ENCODE assay signal across 25 cellular contexts in the genomic region with DNA sequence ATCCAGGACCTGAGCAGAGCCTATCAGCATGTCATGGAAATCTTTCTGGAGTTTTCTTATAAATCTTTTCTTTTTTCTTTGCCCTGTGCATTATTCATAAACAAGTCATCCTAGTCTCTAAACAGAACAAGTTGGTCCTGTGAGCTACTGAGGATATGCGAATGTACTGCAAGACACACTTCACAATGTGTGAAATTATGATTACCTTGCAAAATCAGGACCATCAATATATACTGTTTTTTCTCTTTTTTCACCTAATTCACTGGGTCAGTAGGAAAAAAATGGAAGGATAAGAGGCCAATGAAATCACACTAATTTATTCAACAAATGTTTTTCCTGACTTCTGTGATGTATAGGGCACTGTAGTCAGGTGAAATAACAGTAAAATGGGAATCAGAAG. TPM values are rescaled to one million over a fixed set of nuclear protein-coding genes. Genes with fewer than 3 reads are reported as not detected.
"Had no signal": no experiment of that assay in that cellular context is flagged by ENCODE, and none has a peak within 500 bp of the region (broad histone marks: within the 10 kb centered on the region; RNA-seq: fewer than 3 reads in every experiment).

No MANE protein-coding gene starts in this region.

- DNase-seq: activated CD4-positive, alpha-beta T cell treated with anti-CD3 and anti-CD28 coated beads, Interleukin-2, amount 50 U/mL, for 1 hour; activated CD4-positive, CD25-positive, alpha-beta regulatory T cell; activated CD8-positive, alpha-beta memory T cell treated with anti-CD3 and anti-CD28 coated beads, Interleukin-2, amount 50 U/mL, for 4 hours; activated CD8-positive, alpha-beta T cell treated with anti-CD3 and anti-CD28 coated beads for 36 hours; activated gamma-delta T cell treated with Interleukin-2 at 50 U/mL for 16 hours; activated naive CD4-positive, alpha-beta T cell treated with anti-CD3 and anti-CD28 coated beads, Interleukin-2, amount 10 ng/mL, durations not matched to agents 7 days and 5 days; activated naive CD8-positive, alpha-beta T cell treated with anti-CD3 and anti-CD28 coated beads for 36 hours; activated T-cell treated with anti-CD3 and anti-CD28 coated beads, Interleukin-2, amount 50 U/mL, for 72 hours; cerebellar nuclear complex; NCI-H1092; NCI-H1417; NCI-H1694; NCI-H2029; NCI-H2107; NCI-H2171 treated with DMSO at 0.1 percent for 48 hours; NCI-H226; NCI-H526; NCI-H774; RPMI8226; T-cell; T-helper 2 cell; T1000 had no signal

- H3K27ac ChIP-seq: SK-N-MC had no signal

- H3K4me1 Mint-ChIP-seq: activated naive CD4-positive, alpha-beta T cell treated with anti-CD3 and anti-CD28 coated beads, Interleukin-2, amount 10 ng/mL, durations not matched to agents 7 days and 5 days; activated naive CD8-positive, alpha-beta T cell treated with anti-CD3 and anti-CD28 coated beads for 36 hours; T-cell had no signal

- H3K36me3 Mint-ChIP-seq: activated naive CD4-positive, alpha-beta T cell treated with anti-CD3 and anti-CD28 coated beads, Interleukin-2, amount 10 ng/mL, durations not matched to agents 7 days and 5 days; activated naive CD8-positive, alpha-beta T cell treated with anti-CD3 and anti-CD28 coated beads for 36 hours; T-cell had no signal

- H3K4me3 ChIP-seq: SK-N-MC had no signal

- H3K27me3 Mint-ChIP-seq: activated naive CD4-positive, alpha-beta T cell treated with anti-CD3 and anti-CD28 coated beads, Interleukin-2, amount 10 ng/mL, durations not matched to agents 7 days and 5 days; activated naive CD8-positive, alpha-beta T cell treated with anti-CD3 and anti-CD28 coated beads for 36 hours had no signal

- H3K9me3 Mint-ChIP-seq: activated naive CD4-positive, alpha-beta T cell treated with anti-CD3 and anti-CD28 coated beads, Interleukin-2, amount 10 ng/mL, durations not matched to agents 7 days and 5 days; activated naive CD8-positive, alpha-beta T cell treated with anti-CD3 and anti-CD28 coated beads for 36 hours; activated T-helper 2 cell treated with anti-CD3 and anti-CD28 coated beads, Interferon-gamma antibody, Interleukin-2, Interleukin-4, amounts not matched to agents 10 μg/mL and 5 μg/mL and 100 μg/mL, durations not matched to agents 14 hours and 24 hours and 36 hours had no signal

- H3K4me3 Mint-ChIP-seq: activated CD8-positive, alpha-beta T cell treated with anti-CD3 and anti-CD28 coated beads for 36 hours; activated naive CD4-positive, alpha-beta T cell treated with anti-CD3 and anti-CD28 coated beads, Interleukin-2, amount 10 ng/mL, durations not matched to agents 7 days and 5 days; activated naive CD8-positive, alpha-beta T cell treated with anti-CD3 and anti-CD28 coated beads for 36 hours; activated T-cell treated with anti-CD3 and anti-CD28 coated beads, Interleukin-2, amount 50 U/mL, for 72 hours; T-cell had no signal

- H3K27ac Mint-ChIP-seq: activated CD8-positive, alpha-beta T cell treated with anti-CD3 and anti-CD28 coated beads for 36 hours; activated naive CD4-positive, alpha-beta T cell treated with anti-CD3 and anti-CD28 coated beads, Interleukin-2, amount 10 ng/mL, durations not matched to agents 7 days and 5 days; activated naive CD8-positive, alpha-beta T cell treated with anti-CD3 and anti-CD28 coated beads for 36 hours; activated T-cell treated with anti-CD3 and anti-CD28 coated beads, Interleukin-2, amount 50 U/mL, for 72 hours; activated T-helper 2 cell treated with anti-CD3 and anti-CD28 coated beads, Interferon-gamma antibody, Interleukin-2, Interleukin-4, amounts not matched to agents 10 μg/mL and 5 μg/mL and 100 μg/mL, durations not matched to agents 14 hours and 24 hours and 36 hours; T-cell had no signal

- ATAC-seq: activated CD8-positive, alpha-beta T cell treated with anti-CD3 and anti-CD28 coated beads for 36 hours; activated T-cell treated with anti-CD3 and anti-CD28 coated beads, Interleukin-2, amount 50 U/mL, for 72 hours; Right ventricle myocardium inferior; T-cell had no signal

RNA-seq across cellular contexts. Expression of gene SORBS2, which starts 14.4 kb away (rescaled TPM):
- total RNA-seq: activated CD8-positive, alpha-beta T cell treated with anti-CD3 and anti-CD28 coated beads for 36 hours; activated naive CD8-positive, alpha-beta T cell treated with anti-CD3 and anti-CD28 coated beads for 36 hours; activated T-helper 2 cell treated with anti-CD3 and anti-CD28 coated beads, Interferon-gamma antibody, Interleukin-2, Interleukin-4, amounts not matched to agents 10 μg/mL and 5 μg/mL and 100 μg/mL, durations not matched to agents 14 hours and 24 hours and 36 hours had no signal
